Comparison of ENCODE assay signal across 10 cellular contexts in genomic region chr17:50211249-50212120, GRCh38. TPM values are rescaled to one million over a fixed set of nuclear protein-coding genes. Genes with fewer than 3 reads are reported as not detected.
DNase-seq lines count a peak whose midpoint lies in the region; ATAC-seq, FAIRE-seq and TF ChIP-seq lines count a peak whose summit lies in the region.
"Had no signal": no experiment of that assay in that cellular context is flagged by ENCODE, and none has a peak within 500 bp of the region (broad histone marks: within the 10 kb centered on the region; RNA-seq: fewer than 3 reads in every experiment).

No MANE protein-coding gene starts in this region.

- CTCF ChIA-PET in MCF 10A (lab: Yijun Ruan, JAX) = interaction anchor here (0.9 to 8.1 kb wide), 4 partner anchors 11 to 86 kb away, joined by 4 to 43 read pairs (median 8); partner anchors contain the start of gene COL1A1

- H3K4me3 ChIP-seq in kidney (ENCODE audit: low read length in 2 of 2) = no peak overlapping the region
- H3K4me3 ChIP-seq in stomach smooth muscle (ENCODE audit: low read length in 2 of 2) = peak overlapping the region in 1 of 2 donors; percentile 62

- H3K9ac ChIP-seq in kidney (ENCODE audit: low read length in 2 of 2) (no peak overlapping the region), stomach smooth muscle (ENCODE audit: low read length in 2 of 2) (peak overlapping the region in 1 of 2 donors; percentile 77)

- no peak for FAIRE-seq in kidney (lab: Jason Lieb, UNC)

- TF ChIP-seq CTCF in HFFc6 (IDR thresholded peaks at IDR 0.05) (peak; percentile 7; the same call in 1 of the 2 replicates), MCF 10A (IDR thresholded peaks at IDR 0.05; ENCODE audit: unreplicated experiment) (no peak), kidney (IDR thresholded peaks at IDR 0.05; ENCODE audit: borderline replicate concordance, extremely low read depth, insufficient read depth) (no peak)

- H3K27me3 Mint-ChIP-seq in HFFc6 (ENCODE audit: insufficient read depth) = peaks cover 4% of the 10 kb centered on the region
- no peaks in the 10 kb centered on the region for H3K27me3 Mint-ChIP-seq in MCF 10A (ENCODE audit: insufficient read depth, unreplicated experiment)

- no TSS peak for BruUV-seq in MCF 10A (replicated peaks; lab: Mats Ljungman, UMichigan)

- H3K4me3 Mint-ChIP-seq in HFFc6 = peak overlapping the region; percentile 87
- H3K4me3 Mint-ChIP-seq in MCF 10A (ENCODE audit: unreplicated experiment) = no peak overlapping the region

- H3K27ac ChIP-seq in kidney (ENCODE audit: low read depth in 2 of 2, low read length in 2 of 2) = peak overlapping the region; percentile 9 to 43
- peak overlapping the region; percentile 98 for H3K27ac ChIP-seq in stomach smooth muscle (ENCODE audit: low read length)

- peak; percentile 67 for DNase-seq in HFFc6
- peak; percentile 28 for DNase-seq in MCF 10A (ENCODE audit: unreplicated experiment)
- DNase-seq in kidney = peak; percentile 21
- DNase-seq in activated gamma-delta T cell treated with Interleukin-2 at 50 U/mL for 16 hours = no peak
- DNase-seq in superior temporal gyrus (ENCODE audit: extremely low spot score) = no peak
- DNase-seq: naive B cell, NCI-H69 had no signal

- no peaks in the 10 kb centered on the region for H3K9me3 Mint-ChIP-seq in HFFc6
- no peaks in the 10 kb centered on the region for H3K9me3 Mint-ChIP-seq in MCF 10A (ENCODE audit: unreplicated experiment)
- H3K9me3 Mint-ChIP-seq: naive B cell had no signal

- H3K36me3 Mint-ChIP-seq in HFFc6 (ENCODE audit: low read depth) (no peaks in the 10 kb centered on the region), MCF 10A (ENCODE audit: insufficient read depth, unreplicated experiment) (no peaks in the 10 kb centered on the region)
- H3K36me3 Mint-ChIP-seq: naive B cell had no signal

- H3K27ac Mint-ChIP-seq in HFFc6 (peak overlapping the region; percentile 100), MCF 10A (ENCODE audit: low read depth, unreplicated experiment) (no peak overlapping the region)

- ATAC-seq in GM19397 (IDR thresholded peaks at IDR 0.05; ENCODE audit: unreplicated experiment) (no peak), esophagus mucosa (no peak)

- H3K4me1 ChIP-seq in kidney (ENCODE audit: control insufficient read depth in 1 of 2, insufficient read depth in 1 of 2, low read depth in 1 of 2, low read length in 2 of 2) (peaks cover 0 to 8% of the 10 kb centered on the region in 2 donors), stomach smooth muscle (ENCODE audit: control insufficient read depth, insufficient read depth, low read length) (peaks cover 56% of the 10 kb centered on the region)

- H3K36me3 ChIP-seq in kidney (ENCODE audit: control insufficient read depth in 1 of 2, insufficient read depth in 2 of 2, low read length in 2 of 2) (no peaks in the 10 kb centered on the region), stomach smooth muscle (ENCODE audit: control insufficient read depth in 2 of 2, insufficient read depth in 2 of 2, low read length in 2 of 2) (no peaks in the 10 kb centered on the region)

- H3K9me3 ChIP-seq in kidney (ENCODE audit: control insufficient read depth in 1 of 2, low read length in 2 of 2) (no peaks in the 10 kb centered on the region), stomach smooth muscle (ENCODE audit: control insufficient read depth in 2 of 2, low read length in 2 of 2) (no peaks in the 10 kb centered on the region)

- intact Hi-C loops in MCF 10A (cut with micrococcal nuclease) (no loop called here), kidney (cut with DNase I) (no loop called here)

- POLR2A ChIA-PET in MCF 10A (lab: Yijun Ruan, JAX) = interaction anchor here (0.7 to 1.0 kb wide), 2 partner anchors 15 to 44 kb away, joined by 4 to 5 read pairs; no protein-coding TSS in a partner anchor

- H3K4me1 Mint-ChIP-seq in HFFc6 (ENCODE audit: low read depth) (peaks cover 99% of the 10 kb centered on the region), MCF 10A (ENCODE audit: insufficient read depth, unreplicated experiment) (peaks cover 20% of the 10 kb centered on the region)

- no peaks in the 10 kb centered on the region for H3K27me3 ChIP-seq in stomach smooth muscle (ENCODE audit: control insufficient read depth in 1 of 2, insufficient read depth in 2 of 2, low read length in 2 of 2)

RNA-seq across cellular contexts. Expression of gene COL1A1, which starts 10.1 kb away (rescaled TPM):
- total RNA-seq in HFFc6 (2021; fragmentation: NEBNext Ultra II Directional; extraction: Animal tissue kit (Norgen Biotek cat#: 25700)) = 1,000 to 10,000 TPM; 4,948 to 7,804 (median 5,240) TPM
- total RNA-seq in MCF 10A (2022) (3.4 and 4.5 TPM in 2 replicates), kidney (142 TPM), esophagus mucosa (42.7 TPM)
- polyA plus RNA-seq in kidney (ENCODE audit: insufficient read depth, low read depth, low replicate concordance) = 9.2 TPM

RNA-seq across cellular contexts. Expression of gene SGCA, which starts 45.7 kb away (rescaled TPM):
- under 1 TPM; 0.28 to 0.91 (median 0.76) TPM for total RNA-seq in HFFc6 (2021; fragmentation: NEBNext Ultra II Directional; extraction: Animal tissue kit (Norgen Biotek cat#: 25700))
- not detected in 2 replicates for total RNA-seq in MCF 10A (2022)
- total RNA-seq in kidney = 4.2 TPM
- polyA plus RNA-seq in kidney (ENCODE audit: insufficient read depth, low read depth, low replicate concordance) = 5.5 TPM
- total RNA-seq in esophagus mucosa = 0.64 TPM

Comparison
In these comparisons a context has a peak if more than half of its experiments do, and no peak if none do; other contexts are left out.
1. DNase-seq: peak in HFFc6 (single experiment), MCF 10A (single experiment) and kidney (single experiment); none in activated gamma-delta T cell treated with Interleukin-2 at 50 U/mL for 16 hours (single experiment) and superior temporal gyrus (single experiment).
2. RNA of gene COL1A1, which starts 10.1 kb away (total RNA-seq): 4,948 to 7,804 TPM in HFFc6; 142 TPM in kidney (single experiment), 42.7 TPM in esophagus mucosa (single experiment) and 3.4 to 4.5 TPM in MCF 10A; every median in the first group is over 10 times any median in the second.